1 cellular context compared by ENCODE assay signal in the genomic region with DNA sequence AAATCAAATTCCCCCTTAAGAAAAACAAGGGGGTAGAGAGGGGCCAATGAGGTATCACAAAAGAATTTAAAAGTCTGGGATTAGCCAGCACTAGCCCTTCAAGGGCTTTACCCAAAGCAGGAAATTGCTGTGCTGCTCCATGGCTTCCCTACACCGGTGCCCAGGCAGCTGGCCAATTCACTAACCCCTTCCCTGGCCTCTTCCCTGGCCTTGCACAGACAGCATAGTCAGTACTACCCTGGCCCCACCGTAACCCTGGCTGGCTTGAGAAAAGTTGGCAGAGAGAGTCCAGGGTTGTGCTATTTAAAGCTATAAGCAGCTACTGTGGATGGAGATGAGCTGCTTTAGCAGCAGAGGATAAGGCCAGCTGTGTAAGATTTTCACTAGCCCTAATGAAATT.
TF ChIP-seq lines count a peak whose summit lies in the region.

No MANE protein-coding gene starts in this region.

TF ChIP-seq in GM23338, 12 proteins besides CTCF, POLR2A, EP300 and RAD21 (continued from another document):
- TF ChIP-seq, protein P1, sequence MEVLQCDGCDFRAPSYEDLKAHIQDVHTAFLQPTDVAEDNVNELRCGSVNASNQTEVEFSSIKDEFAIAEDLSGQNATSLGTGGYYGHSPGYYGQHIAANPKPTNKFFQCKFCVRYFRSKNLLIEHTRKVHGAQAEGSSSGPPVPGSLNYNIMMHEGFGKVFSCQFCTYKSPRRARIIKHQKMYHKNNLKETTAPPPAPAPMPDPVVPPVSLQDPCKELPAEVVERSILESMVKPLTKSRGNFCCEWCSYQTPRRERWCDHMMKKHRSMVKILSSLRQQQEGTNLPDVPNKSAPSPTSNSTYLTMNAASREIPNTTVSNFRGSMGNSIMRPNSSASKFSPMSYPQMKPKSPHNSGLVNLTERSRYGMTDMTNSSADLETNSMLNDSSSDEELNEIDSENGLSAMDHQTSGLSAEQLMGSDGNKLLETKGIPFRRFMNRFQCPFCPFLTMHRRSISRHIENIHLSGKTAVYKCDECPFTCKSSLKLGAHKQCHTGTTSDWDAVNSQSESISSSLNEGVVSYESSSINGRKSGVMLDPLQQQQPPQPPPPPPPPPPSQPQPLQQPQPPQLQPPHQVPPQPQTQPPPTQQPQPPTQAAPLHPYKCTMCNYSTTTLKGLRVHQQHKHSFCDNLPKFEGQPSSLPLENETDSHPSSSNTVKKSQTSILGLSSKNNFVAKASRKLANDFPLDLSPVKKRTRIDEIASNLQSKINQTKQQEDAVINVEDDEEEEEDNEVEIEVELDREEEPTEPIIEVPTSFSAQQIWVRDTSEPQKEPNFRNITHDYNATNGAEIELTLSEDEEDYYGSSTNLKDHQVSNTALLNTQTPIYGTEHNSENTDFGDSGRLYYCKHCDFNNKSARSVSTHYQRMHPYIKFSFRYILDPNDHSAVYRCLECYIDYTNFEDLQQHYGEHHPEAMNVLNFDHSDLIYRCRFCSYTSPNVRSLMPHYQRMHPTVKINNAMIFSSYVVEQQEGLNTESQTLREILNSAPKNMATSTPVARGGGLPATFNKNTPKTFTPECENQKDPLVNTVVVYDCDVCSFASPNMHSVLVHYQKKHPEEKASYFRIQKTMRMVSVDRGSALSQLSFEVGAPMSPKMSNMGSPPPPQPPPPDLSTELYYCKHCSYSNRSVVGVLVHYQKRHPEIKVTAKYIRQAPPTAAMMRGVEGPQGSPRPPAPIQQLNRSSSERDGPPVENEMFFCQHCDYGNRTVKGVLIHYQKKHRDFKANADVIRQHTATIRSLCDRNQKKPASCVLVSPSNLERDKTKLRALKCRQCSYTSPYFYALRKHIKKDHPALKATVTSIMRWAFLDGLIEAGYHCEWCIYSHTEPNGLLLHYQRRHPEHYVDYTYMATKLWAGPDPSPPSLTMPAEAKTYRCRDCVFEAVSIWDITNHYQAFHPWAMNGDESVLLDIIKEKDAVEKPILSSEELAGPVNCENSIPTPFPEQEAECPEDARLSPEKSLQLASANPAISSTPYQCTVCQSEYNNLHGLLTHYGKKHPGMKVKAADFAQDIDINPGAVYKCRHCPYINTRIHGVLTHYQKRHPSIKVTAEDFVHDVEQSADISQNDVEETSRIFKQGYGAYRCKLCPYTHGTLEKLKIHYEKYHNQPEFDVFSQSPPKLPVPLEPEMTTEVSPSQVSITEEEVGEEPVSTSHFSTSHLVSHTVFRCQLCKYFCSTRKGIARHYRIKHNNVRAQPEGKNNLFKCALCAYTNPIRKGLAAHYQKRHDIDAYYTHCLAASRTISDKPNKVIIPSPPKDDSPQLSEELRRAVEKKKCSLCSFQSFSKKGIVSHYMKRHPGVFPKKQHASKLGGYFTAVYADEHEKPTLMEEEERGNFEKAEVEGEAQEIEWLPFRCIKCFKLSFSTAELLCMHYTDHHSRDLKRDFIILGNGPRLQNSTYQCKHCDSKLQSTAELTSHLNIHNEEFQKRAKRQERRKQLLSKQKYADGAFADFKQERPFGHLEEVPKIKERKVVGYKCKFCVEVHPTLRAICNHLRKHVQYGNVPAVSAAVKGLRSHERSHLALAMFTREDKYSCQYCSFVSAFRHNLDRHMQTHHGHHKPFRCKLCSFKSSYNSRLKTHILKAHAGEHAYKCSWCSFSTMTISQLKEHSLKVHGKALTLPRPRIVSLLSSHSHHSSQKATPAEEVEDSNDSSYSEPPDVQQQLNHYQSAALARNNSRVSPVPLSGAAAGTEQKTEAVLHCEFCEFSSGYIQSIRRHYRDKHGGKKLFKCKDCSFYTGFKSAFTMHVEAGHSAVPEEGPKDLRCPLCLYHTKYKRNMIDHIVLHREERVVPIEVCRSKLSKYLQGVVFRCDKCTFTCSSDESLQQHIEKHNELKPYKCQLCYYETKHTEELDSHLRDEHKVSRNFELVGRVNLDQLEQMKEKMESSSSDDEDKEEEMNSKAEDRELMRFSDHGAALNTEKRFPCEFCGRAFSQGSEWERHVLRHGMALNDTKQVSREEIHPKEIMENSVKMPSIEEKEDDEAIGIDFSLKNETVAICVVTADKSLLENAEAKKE (CRISPR knock-in tag; IDR thresholded peaks at IDR 0.05), result no peak
- TF ChIP-seq STAT1 (IDR thresholded peaks at IDR 0.05; ENCODE audit: unreplicated experiment), result no peak
- TF ChIP-seq ZNF114 (CRISPR knock-in tag; IDR thresholded peaks at IDR 0.05), result no peak
- no peak for TF ChIP-seq ZNF331 (CRISPR knock-in tag; IDR thresholded peaks at IDR 0.05; ENCODE audit: low read depth)
